In genomic region chr3:152556731-152557254, GRCh38 we compare ENCODE assay signal across 8 cellular contexts.
A peak's percentile ranks its signal among the peaks of the same experiment; 100 is the strongest.
DNase-seq lines count a peak whose midpoint lies in the region; ATAC-seq and TF ChIP-seq lines count a peak whose summit lies in the region.

No MANE protein-coding gene starts in this region.

- peak overlapping the region; percentile 98 for H3K27ac ChIP-seq in right cardiac atrium (ENCODE audit: low read length)
- H3K27ac ChIP-seq in tibial nerve: peak overlapping the region in 3 of 4 donors; percentile 57 to 75 (median 73)
- H3K27ac ChIP-seq in SK-N-SH (ENCODE audit: low read depth in 2 of 2, low read length in 1 of 2): no peak overlapping the region

- intact Hi-C loops in right cardiac atrium (cut with DNase I): no loop called here

- H3K9ac ChIP-seq in SK-N-SH: no peak overlapping the region

- no peaks in the 10 kb centered on the region for H3F3A ChIP-seq in SK-N-SH (replicated peaks; ENCODE audit: insufficient read depth)

- TF ChIP-seq RAD21 in SK-N-SH (IDR thresholded peaks at IDR 0.05; ENCODE audit: low read length): no peak

- H3K79me2 ChIP-seq in SK-N-SH (ENCODE audit: insufficient read depth): no peaks in the 10 kb centered on the region

- TF ChIP-seq CTCF in tibial nerve (IDR thresholded peaks at IDR 0.05) (no peak), SK-N-SH (IDR thresholded peaks at IDR 0.05) (no peak)

- H3K27me3 ChIP-seq in right cardiac atrium (ENCODE audit: control insufficient read depth, insufficient read depth): no peaks in the 10 kb centered on the region
- H3K27me3 ChIP-seq in tibial nerve: no peaks in the 10 kb centered on the region
- 0 out of 2 replicates have a peak, but pooled peaks cover 1% of the 10 kb centered on the region for H3K27me3 ChIP-seq in SK-N-SH (ENCODE audit: insufficient read depth)

- POLR2A ChIA-PET in SK-N-SH (lab: Yijun Ruan, JAX): no interaction called here

- H3K9me3 ChIP-seq in right cardiac atrium (ENCODE audit: control insufficient read depth, low read length): no peaks in the 10 kb centered on the region
- no peaks in the 10 kb centered on the region for H3K9me3 ChIP-seq in tibial nerve
- no peaks in the 10 kb centered on the region for H3K9me3 ChIP-seq in SK-N-SH

- H4K20me1 ChIP-seq in SK-N-SH (ENCODE audit: insufficient read depth): no peaks in the 10 kb centered on the region

- peak; percentile 70 for DNase-seq in ELR (ENCODE audit: low read depth)
- peak; percentile 11 for DNase-seq in NCI-H460 (ENCODE audit: extremely low read depth, low read depth)
- DNase-seq in right cardiac atrium: peak in 2 of 3 donors; percentile 28 to 57
- DNase-seq in tibial nerve (ENCODE audit: low spot score in 2 of 2): peak in 1 of 2 donors; percentile 47
- DNase-seq in NCI-H2196 treated with DMSO at 0.1 percent for 48 hours (lab: John Stamatoyannopoulos, UW; ENCODE audit: unreplicated experiment): no peak
- DNase-seq in SK-N-SH: no peak

- H3K4me2 ChIP-seq in SK-N-SH: no peak overlapping the region

- CTCF ChIA-PET in SK-N-SH (lab: Yijun Ruan, JAX): interaction anchor here (1.0 to 1.2 kb wide), 2 partner anchors 18 to 32 kb away, joined by 3 read pairs; no protein-coding TSS in a partner anchor

- H3K9me2 ChIP-seq in SK-N-SH: no peaks in the 10 kb centered on the region

- H3K4me3 ChIP-seq in right cardiac atrium (ENCODE audit: low read length): no peak overlapping the region
- no peak overlapping the region for H3K4me3 ChIP-seq in tibial nerve
- no peak overlapping the region for H3K4me3 ChIP-seq in SK-N-SH (ENCODE audit: low read depth in 2 of 2, low read length in 1 of 2)

- H2AFZ ChIP-seq in SK-N-SH (ENCODE audit: low read depth): no peak overlapping the region

- H3K36me3 ChIP-seq in tibial nerve (no peaks in the 10 kb centered on the region), SK-N-SH (replicated peaks in 1 of 2; ENCODE audit: control insufficient read depth in 1 of 2, insufficient read depth in 2 of 2, low read length in 1 of 2) (no peaks in the 10 kb centered on the region)

- peaks cover 5% of the 10 kb centered on the region for H3K4me1 ChIP-seq in right cardiac atrium (ENCODE audit: control insufficient read depth, insufficient read depth, low read length)
- peaks cover 0 to 50% (median 10%) of the 10 kb centered on the region in 4 donors for H3K4me1 ChIP-seq in tibial nerve
- no peaks in the 10 kb centered on the region for H3K4me1 ChIP-seq in SK-N-SH (ENCODE audit: control insufficient read depth in 1 of 2, insufficient read depth in 2 of 2, low read depth in 1 of 2, low read length in 1 of 2)

- no peak for TF ChIP-seq POLR2A in tibial nerve (IDR thresholded peaks at IDR 0.05)

- TF ChIP-seq EP300 in tibial nerve (IDR thresholded peaks at IDR 0.05) (peak; percentile 19 to 81), SK-N-SH (IDR thresholded peaks at IDR 0.05; ENCODE audit: borderline replicate concordance in 1 of 2, low read depth in 1 of 2, low read length in 1 of 2) (no peak)

- peak; percentile 84 for ATAC-seq in GM21717 (IDR thresholded peaks at IDR 0.05; ENCODE audit: unreplicated experiment)
- peak; percentile 94 to 98 for ATAC-seq in right cardiac atrium
- no peak for ATAC-seq in HG02970 (IDR thresholded peaks at IDR 0.05; ENCODE audit: low FRiP score, unreplicated experiment)

TF ChIP-seq in SK-N-SH, 30 proteins besides CTCF, POLR2A, EP300 and RAD21:
- no peak for TF ChIP-seq EZH2phosphoT487 (IDR thresholded peaks at IDR 0.05; ENCODE audit: borderline replicate concordance, low read depth)
- no peak for TF ChIP-seq TEAD4 (IDR thresholded peaks at IDR 0.05; ENCODE audit: borderline replicate concordance, insufficient read depth)
- TF ChIP-seq, protein P1, sequence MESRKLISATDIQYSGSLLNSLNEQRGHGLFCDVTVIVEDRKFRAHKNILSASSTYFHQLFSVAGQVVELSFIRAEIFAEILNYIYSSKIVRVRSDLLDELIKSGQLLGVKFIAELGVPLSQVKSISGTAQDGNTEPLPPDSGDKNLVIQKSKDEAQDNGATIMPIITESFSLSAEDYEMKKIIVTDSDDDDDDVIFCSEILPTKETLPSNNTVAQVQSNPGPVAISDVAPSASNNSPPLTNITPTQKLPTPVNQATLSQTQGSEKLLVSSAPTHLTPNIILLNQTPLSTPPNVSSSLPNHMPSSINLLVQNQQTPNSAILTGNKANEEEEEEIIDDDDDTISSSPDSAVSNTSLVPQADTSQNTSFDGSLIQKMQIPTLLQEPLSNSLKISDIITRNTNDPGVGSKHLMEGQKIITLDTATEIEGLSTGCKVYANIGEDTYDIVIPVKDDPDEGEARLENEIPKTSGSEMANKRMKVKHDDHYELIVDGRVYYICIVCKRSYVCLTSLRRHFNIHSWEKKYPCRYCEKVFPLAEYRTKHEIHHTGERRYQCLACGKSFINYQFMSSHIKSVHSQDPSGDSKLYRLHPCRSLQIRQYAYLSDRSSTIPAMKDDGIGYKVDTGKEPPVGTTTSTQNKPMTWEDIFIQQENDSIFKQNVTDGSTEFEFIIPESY (IDR thresholded peaks at IDR 0.05; ENCODE audit: borderline replicate concordance, low read depth): no peak
- TF ChIP-seq ELF1 (IDR thresholded peaks at IDR 0.05): no peak
- TF ChIP-seq, protein P2, sequence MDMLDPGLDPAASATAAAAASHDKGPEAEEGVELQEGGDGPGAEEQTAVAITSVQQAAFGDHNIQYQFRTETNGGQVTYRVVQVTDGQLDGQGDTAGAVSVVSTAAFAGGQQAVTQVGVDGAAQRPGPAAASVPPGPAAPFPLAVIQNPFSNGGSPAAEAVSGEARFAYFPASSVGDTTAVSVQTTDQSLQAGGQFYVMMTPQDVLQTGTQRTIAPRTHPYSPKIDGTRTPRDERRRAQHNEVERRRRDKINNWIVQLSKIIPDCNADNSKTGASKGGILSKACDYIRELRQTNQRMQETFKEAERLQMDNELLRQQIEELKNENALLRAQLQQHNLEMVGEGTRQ (IDR thresholded peaks at IDR 0.05; ENCODE audit: borderline replicate concordance, low read depth, low read length): no peak
- TF ChIP-seq IRF3 (IDR thresholded peaks at IDR 0.05; ENCODE audit: low read depth, low read length): no peak
- no peak for TF ChIP-seq POLR2AphosphoS5 (IDR thresholded peaks at IDR 0.05; ENCODE audit: low read depth, low read length)
- no peak for TF ChIP-seq JUND (IDR thresholded peaks at IDR 0.05)
- no peak for TF ChIP-seq RCOR1 (IDR thresholded peaks at IDR 0.05; ENCODE audit: low read length)
- no peak for TF ChIP-seq GABPA (IDR thresholded peaks at IDR 0.05; ENCODE audit: low read depth)

Comparison
In these comparisons a context has a peak if more than half of its experiments do, and no peak if none do; other contexts are left out.
1. DNase-seq: peak in ELR (single experiment), NCI-H460 (single experiment) and right cardiac atrium (2 of 3); none in NCI-H2196 treated with DMSO at 0.1 percent for 48 hours (single experiment) and SK-N-SH (single experiment).
2. H3K27ac ChIP-seq: peak in right cardiac atrium (single experiment) and tibial nerve (3 of 4); none in SK-N-SH (0 of 2).